8 cellular contexts compared by ENCODE assay signal in genomic region chr1:30085814-30086770, GRCh38.
A peak's percentile ranks its signal among the peaks of the same experiment; 100 is the strongest.
DNase-seq lines count a peak whose midpoint lies in the region; ATAC-seq, FAIRE-seq and TF ChIP-seq lines count a peak whose summit lies in the region.

No MANE protein-coding gene starts in this region.

- 14% methylated on average over 35 of the region's 45 CpGs for WGBS in K562 (ENCODE audit: insufficient coverage, low coverage, missing lambda C conversion rate)

- no peak overlapping the region for H3K4me3 ChIP-seq in K562

- no peaks in the 10 kb centered on the region for H3K79me2 ChIP-seq in K562 (ENCODE audit: control insufficient read depth, insufficient read depth, low read length)

- H3K9me1 ChIP-seq in K562 (ENCODE audit: control insufficient read depth, insufficient read depth, low read length) = no peaks in the 10 kb centered on the region

- peaks cover 1 to 9% (median 6%) of the 10 kb centered on the region in 3 donors for H3K27me3 Mint-ChIP-seq in immature natural killer cell (ENCODE audit: low read depth in 3 of 3)

- intact Hi-C loops in K562 (cut with micrococcal nuclease) = loop anchor here (2.0 to 10.0 kb wide), 2 partner anchors 293 to 711 kb away; no protein-coding TSS in a partner anchor

- H3K36me3 Mint-ChIP-seq in immature natural killer cell = peaks cover 0 to 4% (median 0%) of the 10 kb centered on the region in 3 donors

- H3K9ac ChIP-seq in K562 (ENCODE audit: insufficient read depth in 1 of 2, low read depth in 2 of 2, low read length in 2 of 2) = no peak overlapping the region

- TF ChIP-seq CTCF in GM10248 (IDR thresholded peaks at IDR 0.05; ENCODE audit: control extremely low read depth, extremely low read depth, low read depth, missing control alignments) (peak; percentile 30), K562 (IDR thresholded peaks at IDR 0.05 in 2 of 3, conservative IDR thresholded peaks at IDR 0.05 in 1 of 3; ENCODE audit: insufficient read depth in 2 of 3, low read depth in 1 of 3, low read length in 3 of 3) (peak; percentile 62 to 93 (median 75); a peak in 5 of 6 replicates)

- H3K9me3 ChIP-seq in K562 (replicated peaks; ENCODE audit: control insufficient read depth, insufficient read depth, low read depth, low read length) = no peaks in the 10 kb centered on the region

- H3K9me3 Mint-ChIP-seq in immature natural killer cell = peaks cover 0 to 3% (median 1%) of the 10 kb centered on the region in 6 donors

- BruUV-seq in K562 (replicated peaks; lab: Mats Ljungman, UMichigan) = no TSS peak

- POLR2A ChIA-PET in GM10248 (lab: Yijun Ruan, JAX) = no interaction called here
- POLR2A ChIA-PET in K562 (lab: Yijun Ruan, JAX) = interaction anchor here (0.6 kb wide), 1 partner anchor 139 kb away, joined by 4 read pairs; no protein-coding TSS in a partner anchor

- TF ChIP-seq RAD21 in K562 (CRISPR knock-in tag; conservative IDR thresholded peaks at IDR 0.05 in 1 of 2, IDR thresholded peaks at IDR 0.05 in 1 of 2) = peak; percentile 51 to 63

- ATAC-seq in K562 = peak; percentile 94
- no peak for ATAC-seq in HG02623 (IDR thresholded peaks at IDR 0.05; ENCODE audit: unreplicated experiment)
- ATAC-seq in GM19035 (IDR thresholded peaks at IDR 0.05; ENCODE audit: unreplicated experiment) = no peak
- no peak for ATAC-seq in GM18907 (IDR thresholded peaks at IDR 0.05; ENCODE audit: unreplicated experiment)

- DNase-seq in GM10248 (ENCODE audit: extremely low spot score) (peak; percentile 56), NCI-H2171 (lab: John Stamatoyannopoulos, UW) (peak; percentile 75), K562 (ENCODE audit: extremely low read depth in 1 of 4, low spot score in 3 of 4) (peak; percentile 66 to 85 (median 80)), immature natural killer cell (peak; percentile 18 to 30 (median 26))
- DNase-seq in stimulated activated CD4-positive, alpha-beta T cell treated with anti-CD3 and anti-CD28 coated beads, TNF-alpha, amount 100 ng/mL, for 24 hours (ENCODE audit: low read depth in 3 of 3) = peak in 2 of 3 experiments; percentile 8 to 40

- H3K4me2 ChIP-seq in K562 (ENCODE audit: insufficient read depth, low read length) = no peak overlapping the region

- CTCF ChIA-PET in GM10248 (lab: Yijun Ruan, JAX) = no interaction called here
- CTCF ChIA-PET in K562 (lab: Yijun Ruan, JAX; ENCODE audit: low intra/inter-chr PET ratio) = no interaction called here

- no peaks in the 10 kb centered on the region for H4K20me1 ChIP-seq in K562 (replicated peaks; ENCODE audit: control insufficient read depth, insufficient read depth, low read length)

- TF ChIP-seq POLR2A in K562 (conservative IDR thresholded peaks at IDR 0.05) = no peak

- H3K27ac Mint-ChIP-seq in immature natural killer cell = no peak overlapping the region

- H3K27ac ChIP-seq in K562 (ENCODE audit: extremely low read depth, low read depth, low read length) = no peak overlapping the region

- H3K27me3 ChIP-seq in K562 (ENCODE audit: control insufficient read depth in 2 of 2, insufficient read depth in 2 of 2, low read length in 2 of 2) = peaks cover 2 to 19% of the 10 kb centered on the region in 2 experiments; a peak in 3 of 5 replicates

- peaks cover 0 to 5% of the 10 kb centered on the region in 2 experiments; a peak in 2 of 5 replicates for H3K4me1 ChIP-seq in K562 (replicated peaks in 1 of 2; ENCODE audit: control insufficient read depth in 2 of 2, insufficient read depth in 2 of 2, low read length in 2 of 2)

- H3K4me3 Mint-ChIP-seq in immature natural killer cell = no peak overlapping the region

- FAIRE-seq in K562 (lab: Jason Lieb, UNC) = no peak

- no peak for TF ChIP-seq EP300 in K562 (IDR thresholded peaks at IDR 0.05; ENCODE audit: low read length)

- H3K36me3 ChIP-seq in K562 (ENCODE audit: control insufficient read depth, insufficient read depth, low read length) = no peaks in the 10 kb centered on the region

- no peaks in the 10 kb centered on the region for H3K4me1 Mint-ChIP-seq in immature natural killer cell

- in situ Hi-C loops in K562 (cut with MboI) = loop anchor here (10.0 kb wide), 1 partner anchor 291 kb away; no protein-coding TSS in a partner anchor

- H2AFZ ChIP-seq in K562 (ENCODE audit: low read depth, low read length) = no peak overlapping the region

TF ChIP-seq in K562, 482 proteins besides CTCF, POLR2A, EP300 and RAD21 (continues in another document):
- TF ChIP-seq SP1 (CRISPR knock-in tag; IDR thresholded peaks at IDR 0.05) (no peak), MCM7 (IDR thresholded peaks at IDR 0.05) (no peak), ZNF76 (CRISPR knock-in tag; IDR thresholded peaks at IDR 0.05; ENCODE audit: borderline replicate concordance) (no peak), ZSCAN32 (CRISPR knock-in tag; IDR thresholded peaks at IDR 0.05) (no peak), NBN (IDR thresholded peaks at IDR 0.05; ENCODE audit: low read depth) (0 out of 2 replicates have a peak, but pooled peaks have one; percentile 24), CC2D1A (IDR thresholded peaks at IDR 0.05) (peak; percentile 42; the same call in 1 of the 2 replicates), TOE1 (IDR thresholded peaks at IDR 0.05; ENCODE audit: borderline replicate concordance) (peak; percentile 39; the same call in 1 of the 2 replicates), TOE1 (CRISPR knock-in tag; IDR thresholded peaks at IDR 0.05; ENCODE audit: borderline replicate concordance, low read depth) (no peak), REST (CRISPR knock-in tag; IDR thresholded peaks at IDR 0.05; ENCODE audit: low read depth) (no peak), SMARCA5 (IDR thresholded peaks at IDR 0.05) (0 out of 2 replicates have a peak, but pooled peaks have one; percentile 47), MLLT1 (IDR thresholded peaks at IDR 0.05) (0 out of 4 replicates have a peak, but pooled peaks of 1 of the 2 experiments have one; percentile 24), MAZ (CRISPR knock-in tag; conservative IDR thresholded peaks at IDR 0.05 in 1 of 2, IDR thresholded peaks at IDR 0.05 in 1 of 2) (peak; percentile 47 to 74; a peak in 2 of 4 replicates)
- TF ChIP-seq, protein P1, sequence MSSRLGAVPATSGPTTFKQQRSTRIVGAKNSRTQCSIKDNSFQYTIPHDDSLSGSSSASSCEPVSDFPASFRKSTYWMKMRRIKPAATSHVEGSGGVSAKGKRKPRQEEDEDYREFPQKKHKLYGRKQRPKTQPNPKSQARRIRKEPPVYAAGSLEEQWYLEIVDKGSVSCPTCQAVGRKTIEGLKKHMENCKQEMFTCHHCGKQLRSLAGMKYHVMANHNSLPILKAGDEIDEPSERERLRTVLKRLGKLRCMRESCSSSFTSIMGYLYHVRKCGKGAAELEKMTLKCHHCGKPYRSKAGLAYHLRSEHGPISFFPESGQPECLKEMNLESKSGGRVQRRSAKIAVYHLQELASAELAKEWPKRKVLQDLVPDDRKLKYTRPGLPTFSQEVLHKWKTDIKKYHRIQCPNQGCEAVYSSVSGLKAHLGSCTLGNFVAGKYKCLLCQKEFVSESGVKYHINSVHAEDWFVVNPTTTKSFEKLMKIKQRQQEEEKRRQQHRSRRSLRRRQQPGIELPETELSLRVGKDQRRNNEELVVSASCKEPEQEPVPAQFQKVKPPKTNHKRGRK (tag; IDR thresholded peaks at IDR 0.05) = peak; percentile 90
- TF ChIP-seq, protein P2, sequence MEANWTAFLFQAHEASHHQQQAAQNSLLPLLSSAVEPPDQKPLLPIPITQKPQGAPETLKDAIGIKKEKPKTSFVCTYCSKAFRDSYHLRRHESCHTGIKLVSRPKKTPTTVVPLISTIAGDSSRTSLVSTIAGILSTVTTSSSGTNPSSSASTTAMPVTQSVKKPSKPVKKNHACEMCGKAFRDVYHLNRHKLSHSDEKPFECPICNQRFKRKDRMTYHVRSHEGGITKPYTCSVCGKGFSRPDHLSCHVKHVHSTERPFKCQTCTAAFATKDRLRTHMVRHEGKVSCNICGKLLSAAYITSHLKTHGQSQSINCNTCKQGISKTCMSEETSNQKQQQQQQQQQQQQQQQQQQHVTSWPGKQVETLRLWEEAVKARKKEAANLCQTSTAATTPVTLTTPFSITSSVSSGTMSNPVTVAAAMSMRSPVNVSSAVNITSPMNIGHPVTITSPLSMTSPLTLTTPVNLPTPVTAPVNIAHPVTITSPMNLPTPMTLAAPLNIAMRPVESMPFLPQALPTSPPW (CRISPR knock-in tag; IDR thresholded peaks at IDR 0.05) = peak; percentile 66

Comparison
In these comparisons a context has a peak if more than half of its experiments do, and no peak if none do; other contexts are left out.
1. DNase-seq: peak in every context shown above with its lines; median percentile 80 in K562; 75 in NCI-H2171; 56 in GM10248; 26 in immature natural killer cell; 24 in stimulated activated CD4-positive, alpha-beta T cell treated with anti-CD3 and anti-CD28 coated beads, TNF-alpha, amount 100 ng/mL, for 24 hours.